Comparison of ENCODE assay signal across 1 cellular context in genomic region chr3:52606373-52607085, GRCh38.
TF ChIP-seq lines count a peak whose summit lies in the region.

No MANE protein-coding gene starts in this region.

TF ChIP-seq in WTC11, 78 proteins besides CTCF, POLR2A, EP300 and RAD21 (continued from another document):
- TF ChIP-seq E2F4 (CRISPR knock-in tag; IDR thresholded peaks at IDR 0.05; ENCODE audit: borderline replicate concordance, low read depth), result no peak
- no peak for TF ChIP-seq TEAD4 (CRISPR knock-in tag; IDR thresholded peaks at IDR 0.05)
